In genomic region chr12:110577717-110578521, GRCh38 we compare ENCODE assay signal across 8 cellular contexts. TPM values are rescaled to one million over a fixed set of nuclear protein-coding genes. Genes with fewer than 3 reads are reported as not detected.
DNase-seq lines count a peak whose midpoint lies in the region; ATAC-seq, FAIRE-seq and TF ChIP-seq lines count a peak whose summit lies in the region.

No MANE protein-coding gene starts in this region.

- H3K4me1 ChIP-seq in OCI-LY1 (ENCODE audit: insufficient read depth, low read length, severe bottlenecking) (peaks cover 45% of the 10 kb centered on the region), K562 (replicated peaks in 1 of 2; ENCODE audit: control insufficient read depth in 2 of 2, insufficient read depth in 2 of 2, low read length in 2 of 2) (peaks cover 25 to 32% of the 10 kb centered on the region in 2 experiments), mucosa of descending colon (ENCODE audit: low read depth) (peaks cover 49% of the 10 kb centered on the region)

- DNase-seq in stimulated activated CD4-positive, alpha-beta T cell treated with anti-CD3 and anti-CD28 coated beads, Interleukin-1b, Interleukin-23, amount 100 ng/mL, for 48 hours: peak; percentile 48
- DNase-seq in stimulated activated CD4-positive, alpha-beta T cell treated with anti-CD3 and anti-CD28 coated beads, Interleukin-4, amount 100 ng/mL, for 1 hour: no peak
- peak in 2 of 4 experiments; percentile 31 to 34 for DNase-seq in K562 (ENCODE audit: extremely low read depth in 1 of 4, low spot score in 3 of 4)
- DNase-seq in mucosa of descending colon: peak in 1 of 3 donors; percentile 72
- no peak for DNase-seq in NCI-H526 (lab: John Stamatoyannopoulos, UW)

- H3K9me2 ChIP-seq in OCI-LY1 (ENCODE audit: low read depth, low read length): no peaks in the 10 kb centered on the region

- H3K4me2 ChIP-seq in OCI-LY1 (ENCODE audit: low read length): peak overlapping the region; percentile 88
- peak overlapping the region; percentile 53 for H3K4me2 ChIP-seq in K562 (ENCODE audit: insufficient read depth, low read length)

- no peak for TF ChIP-seq EP300 in K562 (IDR thresholded peaks at IDR 0.05; ENCODE audit: low read length)

- H3K36me3 ChIP-seq in OCI-LY1 (ENCODE audit: insufficient read depth, low read length): no peaks in the 10 kb centered on the region; the same call in none of the 2 replicates
- H3K36me3 ChIP-seq in K562 (ENCODE audit: control insufficient read depth, insufficient read depth, low read length): peaks cover 4% of the 10 kb centered on the region; the same call in 2 of the 3 replicates
- H3K36me3 ChIP-seq in mucosa of descending colon (ENCODE audit: low read depth): no peaks in the 10 kb centered on the region

- H3F3A ChIP-seq in OCI-LY1 (ENCODE audit: insufficient read depth, low read length): no peaks in the 10 kb centered on the region

- no peaks in the 10 kb centered on the region for H3K9me3 ChIP-seq in OCI-LY1 (ENCODE audit: low read length)
- H3K9me3 ChIP-seq in K562 (replicated peaks; ENCODE audit: control insufficient read depth, insufficient read depth, low read depth, low read length): peaks cover 3% of the 10 kb centered on the region; the same call in 1 of the 2 replicates
- peaks cover under 1% of the 10 kb centered on the region for H3K9me3 ChIP-seq in mucosa of descending colon

- H3K4me3 ChIP-seq in OCI-LY1 (ENCODE audit: low read depth, low read length, poor library complexity, severe bottlenecking) (peak overlapping the region; percentile 98), K562 (no peak overlapping the region; the same call in 1 of the 2 replicates), mucosa of descending colon (no peak overlapping the region)

- peaks cover 98% of the 10 kb centered on the region for H3K79me2 ChIP-seq in OCI-LY1 (ENCODE audit: insufficient read depth, low read length)
- H3K79me2 ChIP-seq in K562 (ENCODE audit: control insufficient read depth, insufficient read depth, low read length): peaks cover 100% of the 10 kb centered on the region

- no peaks in the 10 kb centered on the region for H3K9me1 ChIP-seq in K562 (ENCODE audit: control insufficient read depth, insufficient read depth, low read length)

- no TSS peak for BruUV-seq in K562 (replicated peaks; lab: Mats Ljungman, UMichigan)

- no peak for TF ChIP-seq POLR2A in K562 (conservative IDR thresholded peaks at IDR 0.05)

- H4K20me1 ChIP-seq in OCI-LY1 (ENCODE audit: insufficient read depth, low read length) (no peaks in the 10 kb centered on the region), K562 (replicated peaks; ENCODE audit: control insufficient read depth, insufficient read depth, low read length) (peaks cover 27% of the 10 kb centered on the region)

- in situ Hi-C loops in K562 (cut with MboI): no loop called here

- intact Hi-C loops in K562 (cut with micrococcal nuclease) (no loop called here), mucosa of descending colon (cut with DNase I, micrococcal nuclease) (no loop called here)

- no peak for FAIRE-seq in K562 (lab: Jason Lieb, UNC)

- H3K27me3 ChIP-seq in OCI-LY1 (ENCODE audit: insufficient read depth, low read length) (no peaks in the 10 kb centered on the region), K562 (ENCODE audit: control insufficient read depth in 2 of 2, insufficient read depth in 2 of 2, low read length in 2 of 2) (no peaks in the 10 kb centered on the region)

- H3K9ac ChIP-seq in OCI-LY1 (ENCODE audit: low read length) (peak overlapping the region; percentile 24; the same call in 1 of the 2 replicates), K562 (ENCODE audit: insufficient read depth in 1 of 2, low read depth in 2 of 2, low read length in 2 of 2) (peak overlapping the region in 1 of 2 experiments; percentile 59; a peak in 2 of 4 replicates)

- ATAC-seq in K562: peak; percentile 27
- peak; percentile 71 for ATAC-seq in mucosa of descending colon
- ATAC-seq in GM21381 (IDR thresholded peaks at IDR 0.05; ENCODE audit: unreplicated experiment): no peak
- no peak for ATAC-seq in HG03565 (IDR thresholded peaks at IDR 0.05; ENCODE audit: unreplicated experiment)

- CTCF ChIA-PET in K562 (lab: Yijun Ruan, JAX; ENCODE audit: low intra/inter-chr PET ratio): no interaction called here

- TF ChIP-seq CTCF in OCI-LY1 (IDR thresholded peaks at IDR 0.05; ENCODE audit: low read length) (no peak), K562 (IDR thresholded peaks at IDR 0.05 in 2 of 3, conservative IDR thresholded peaks at IDR 0.05 in 1 of 3; ENCODE audit: insufficient read depth in 2 of 3, low read depth in 1 of 3, low read length in 3 of 3) (no peak), mucosa of descending colon (IDR thresholded peaks at IDR 0.05) (no peak)

- POLR2A ChIA-PET in K562 (lab: Yijun Ruan, JAX): interaction anchor here (0.5 to 0.9 kb wide), 2 partner anchors 18 to 148 kb away, joined by 3 read pairs; no protein-coding TSS in a partner anchor

- WGBS in K562 (ENCODE audit: insufficient coverage, low coverage, missing lambda C conversion rate): 3% methylated on average over 7 of the region's 7 CpGs

- H3K27ac ChIP-seq in OCI-LY1 (ENCODE audit: low read depth, low read length, poor library complexity, severe bottlenecking) (peak overlapping the region; percentile 65), K562 (ENCODE audit: extremely low read depth, low read depth, low read length) (peak overlapping the region; percentile 73)

- TF ChIP-seq RAD21 in K562 (CRISPR knock-in tag; conservative IDR thresholded peaks at IDR 0.05 in 1 of 2, IDR thresholded peaks at IDR 0.05 in 1 of 2): no peak

- H2AFZ ChIP-seq in OCI-LY1 (ENCODE audit: low read length) (no peak overlapping the region), K562 (ENCODE audit: low read depth, low read length) (peak overlapping the region; percentile 52; the same call in 1 of the 2 replicates)

TF ChIP-seq in K562, 482 proteins besides CTCF, POLR2A, EP300 and RAD21 (continues in another document):
- TF ChIP-seq FIP1L1 (IDR thresholded peaks at IDR 0.05; ENCODE audit: low read depth, low read length, poor library complexity, severe bottlenecking): no peak

RNA-seq across cellular contexts. Expression of gene PPTC7, which starts 5.2 kb away (rescaled TPM):
- 18.9 and 40.1 TPM in 2 replicates for total RNA-seq in K562 (2011; cell fraction: chromatin; rRNA removed; ENCODE audit: low replicate concordance)
- total RNA-seq in K562 (2011; cell fraction: nucleolus; rRNA removed): 12.0 and 15.0 TPM in 2 replicates
- 29.2 and 51.3 TPM in 2 replicates for total RNA-seq in K562 (2011; cell fraction: nucleoplasm; rRNA removed)
- total RNA-seq in K562 (2014; rRNA removed) (5.3 and 5.4 TPM in 2 replicates), K562 (2014; rRNA removed; fragmentation: Illumina TruSeq; extraction: Trizol) (11.9 and 12.1 TPM in 2 replicates), K562 (2015; rRNA removed; fragmentation: Illumina TruSeq; extraction: Trizol) (7.6 and 8.0 TPM in 2 replicates), K562 (2021) (19.3 and 21.8 TPM in 2 replicates), mucosa of descending colon (10 to 100 TPM; 32.2 to 34.8 (median 32.8) TPM)
- polyA plus RNA-seq in K562 (2011; rRNA removed) (21.6 and 23.1 TPM in 2 replicates), K562 (2014; fragmentation: Illumina TruSeq; extraction: Trizol) (18.2 and 19.5 TPM in 2 replicates), K562 (2014; fragmentation: Nextera tagmentation; extraction: Ambion mirVana) (1 to 10 TPM; 2.6 to 4.7 TPM), K562 (2014; rRNA removed) (15.2 and 16.9 TPM in 2 replicates)
- 7.9 and 14.3 TPM in 2 replicates for polyA plus RNA-seq in K562 (2011; cell fraction: cytosol; rRNA removed)
- polyA plus RNA-seq in K562 (2011; cell fraction: nucleus; rRNA removed): 17.9 and 24.3 TPM in 2 replicates
- 13.8 and 15.4 TPM in 2 replicates for polyA plus RNA-seq in K562 (2012)
- polyA minus RNA-seq in K562 (2011; rRNA and poly(A)+ RNA removed): 36.0 and 39.7 TPM in 2 replicates
- polyA minus RNA-seq in K562 (2011; cell fraction: cytosol; rRNA and poly(A)+ RNA removed): 14.9 and 17.1 TPM in 2 replicates
- 11.0 and 20.3 TPM in 2 replicates for polyA minus RNA-seq in K562 (2011; cell fraction: nucleus; rRNA and poly(A)+ RNA removed)

RNA-seq across cellular contexts. Expression of gene TCTN1, which starts 36.0 kb away (rescaled TPM):
- total RNA-seq in K562 (2011; cell fraction: chromatin; rRNA removed; ENCODE audit: low replicate concordance): 16.6 and 18.2 TPM in 2 replicates
- total RNA-seq in K562 (2011; cell fraction: nucleolus; rRNA removed): 8.3 and 13.5 TPM in 2 replicates
- total RNA-seq in K562 (2011; cell fraction: nucleoplasm; rRNA removed): 15.0 and 27.9 TPM in 2 replicates
- total RNA-seq in K562 (2014; rRNA removed) (5.1 and 5.5 TPM in 2 replicates), K562 (2014; rRNA removed; fragmentation: Illumina TruSeq; extraction: Trizol) (3.7 and 4.7 TPM in 2 replicates), K562 (2015; rRNA removed; fragmentation: Illumina TruSeq; extraction: Trizol) (5.1 and 6.3 TPM in 2 replicates), K562 (2021) (3.8 and 4.0 TPM in 2 replicates), mucosa of descending colon (10 to 100 TPM in 1 of 3 donors, 1 to 10 TPM in 2; 7.2 to 23.7 (median 8.2) TPM)
- polyA plus RNA-seq in K562 (2011; rRNA removed) (11.4 and 12.5 TPM in 2 replicates), K562 (2014; fragmentation: Illumina TruSeq; extraction: Trizol) (4.2 and 5.7 TPM in 2 replicates), K562 (2014; fragmentation: Nextera tagmentation; extraction: Ambion mirVana) (under 1 TPM; 0.32 to 0.98 TPM), K562 (2014; rRNA removed) (3.7 and 7.2 TPM in 2 replicates)
- polyA plus RNA-seq in K562 (2011; cell fraction: cytosol; rRNA removed): 9.8 and 10.2 TPM in 2 replicates
- 26.2 and 26.6 TPM in 2 replicates for polyA plus RNA-seq in K562 (2011; cell fraction: nucleus; rRNA removed)
- polyA plus RNA-seq in K562 (2012): 6.4 and 15.2 TPM in 2 replicates
- polyA minus RNA-seq in K562 (2011; rRNA and poly(A)+ RNA removed): 9.4 and 10.4 TPM in 2 replicates
- polyA minus RNA-seq in K562 (2011; cell fraction: cytosol; rRNA and poly(A)+ RNA removed): 2.3 and 5.8 TPM in 2 replicates
- 10.5 and 16.1 TPM in 2 replicates for polyA minus RNA-seq in K562 (2011; cell fraction: nucleus; rRNA and poly(A)+ RNA removed)

Comparison
In these comparisons a context has a peak if more than half of its experiments do, and no peak if none do; other contexts are left out.
1. ATAC-seq: peak in K562 (single experiment) and mucosa of descending colon (single experiment); none in GM21381 (single experiment) and HG03565 (single experiment).